In genomic region chr12:80936642-80937390, GRCh38 we compare ENCODE assay signal across 7 cellular contexts. TPM values are rescaled to one million over a fixed set of nuclear protein-coding genes. Genes with fewer than 3 reads are reported as not detected.
DNase-seq lines count a peak whose midpoint lies in the region; ATAC-seq, FAIRE-seq and TF ChIP-seq lines count a peak whose summit lies in the region.

No MANE protein-coding gene starts in this region.

- H3K9me3 Mint-ChIP-seq in activated T-helper 1 cell treated with anti-CD3 and anti-CD28 coated beads, Interleukin-12 subunit alpha, Interleukin-12 subunit beta, Interleukin-2, Interleukin-4 antibody, amounts not matched to agents 30 ng/mL and 10 ng/mL and 1 ng/mL, durations not matched to agents 14 hours and 24 hours and 36 hours: no peaks in the 10 kb centered on the region

- H3K27me3 ChIP-seq in HL-60 (ENCODE audit: insufficient read depth, poor library complexity, severe bottlenecking) (no peaks in the 10 kb centered on the region), heart right ventricle (peaks cover 0 to 18% (median 0%) of the 10 kb centered on the region in 7 donors), pancreas (peaks cover 0 to 8% (median 0%) of the 10 kb centered on the region in 4 donors)

- H3K36me3 Mint-ChIP-seq in activated T-helper 1 cell treated with anti-CD3 and anti-CD28 coated beads, Interleukin-12 subunit alpha, Interleukin-12 subunit beta, Interleukin-2, Interleukin-4 antibody, amounts not matched to agents 30 ng/mL and 10 ng/mL and 1 ng/mL, durations not matched to agents 14 hours and 24 hours and 36 hours (ENCODE audit: low read depth): no peaks in the 10 kb centered on the region

- H3K27ac ChIP-seq in HL-60 (replicated peaks) (peak overlapping the region; percentile 98), heart right ventricle (peak overlapping the region; percentile 79 to 96 (median 94)), pancreas (peak overlapping the region in 2 of 4 donors; percentile 63 to 64)

- peaks cover 32% of the 10 kb centered on the region for H3K27me3 Mint-ChIP-seq in activated T-helper 1 cell treated with anti-CD3 and anti-CD28 coated beads, Interleukin-12 subunit alpha, Interleukin-12 subunit beta, Interleukin-2, Interleukin-4 antibody, amounts not matched to agents 30 ng/mL and 10 ng/mL and 1 ng/mL, durations not matched to agents 14 hours and 24 hours and 36 hours (ENCODE audit: insufficient read depth)

- H3K4me3 ChIP-seq in GM12875 (ENCODE audit: low read depth, low read length) (peak overlapping the region; percentile 96), HL-60 (replicated peaks; ENCODE audit: insufficient read depth, low read length) (peak overlapping the region; percentile 84), heart right ventricle (peak overlapping the region; percentile 68 to 84 (median 77)), pancreas (peak overlapping the region; percentile 44 to 72 (median 54))

- DNase-seq in HL-60 (ENCODE audit: low read depth in 1 of 2, low spot score in 1 of 2) (peak in 1 of 2 experiments; percentile 38), heart right ventricle (peak; percentile 27 to 48), pancreas (peak; percentile 3 to 80 (median 30))
- no peak for DNase-seq in activated T-helper 1 cell treated with anti-CD3 and anti-CD28 coated beads, Interleukin-12 subunit alpha, Interleukin-12 subunit beta, Interleukin-2, Interleukin-4 antibody, amounts not matched to agents 30 ng/mL and 10 ng/mL and 1 ng/mL, durations not matched to agents 14 hours and 24 hours and 36 hours (ENCODE audit: low spot score)
- DNase-seq in stimulated activated CD8-positive, alpha-beta memory T cell treated with anti-CD3 and anti-CD28 coated beads, Interleukin-4, amount 100 ng/mL, for 48 hours: no peak

- peak overlapping the region; percentile 67 for H3K4me3 Mint-ChIP-seq in activated T-helper 1 cell treated with anti-CD3 and anti-CD28 coated beads, Interleukin-12 subunit alpha, Interleukin-12 subunit beta, Interleukin-2, Interleukin-4 antibody, amounts not matched to agents 30 ng/mL and 10 ng/mL and 1 ng/mL, durations not matched to agents 14 hours and 24 hours and 36 hours

- intact Hi-C loops in activated T-helper 1 cell treated with anti-CD3 and anti-CD28 coated beads, Interleukin-12 subunit alpha, Interleukin-12 subunit beta, Interleukin-2, Interleukin-4 antibody, amounts not matched to agents 30 ng/mL and 10 ng/mL and 1 ng/mL, durations not matched to agents 14 hours and 24 hours and 36 hours (cut with micrococcal nuclease): no loop called here
- intact Hi-C loops in heart right ventricle (cut with DNase I): loop anchor here in 6 of 10 donors (2.0 to 10.0 kb wide), 6 partner anchors 58 to 140 kb away; partner anchors contain the start of gene ACSS3 (in 1 of the 6)
- intact Hi-C loops in pancreas (cut with DNase I): no loop called here

- WGBS in heart right ventricle, 2 donors: 0 to 1% methylated on average over 67 of the region's 67 CpGs
- WGBS in pancreas, 2 donors: 0 to 1% methylated on average over 63 to 67 of the region's 67 CpGs

- ATAC-seq in GM21528 (IDR thresholded peaks at IDR 0.05; ENCODE audit: low FRiP score, unreplicated experiment) (peak; percentile 54), heart right ventricle (peak; percentile 64 to 94 (median 78)), pancreas (peak; percentile 66 to 82 (median 80))

- no peaks in the 10 kb centered on the region for H3K36me3 ChIP-seq in heart right ventricle
- no peaks in the 10 kb centered on the region for H3K36me3 ChIP-seq in pancreas

- FAIRE-seq in pancreas (lab: Jason Lieb, UNC): no peak

- TF ChIP-seq CTCF in GM12875 (IDR thresholded peaks at IDR 0.05; ENCODE audit: borderline replicate concordance, insufficient read depth, low read depth, low read length): 0 out of 2 replicates have a peak, but pooled peaks have one; percentile 11
- TF ChIP-seq CTCF in HL-60 (IDR thresholded peaks at IDR 0.05; ENCODE audit: insufficient read depth, low read length): no peak
- peak in 2 of 9 donors; percentile 7 to 14 for TF ChIP-seq CTCF in heart right ventricle (IDR thresholded peaks at IDR 0.05)
- no peak for TF ChIP-seq CTCF in pancreas (IDR thresholded peaks at IDR 0.05)

- H3K4me1 ChIP-seq in heart right ventricle (peaks cover 0 to 30% (median 13%) of the 10 kb centered on the region in 9 donors), pancreas (peaks cover 0 to 4% (median 0%) of the 10 kb centered on the region in 3 donors)

- H3K4me1 Mint-ChIP-seq in activated T-helper 1 cell treated with anti-CD3 and anti-CD28 coated beads, Interleukin-12 subunit alpha, Interleukin-12 subunit beta, Interleukin-2, Interleukin-4 antibody, amounts not matched to agents 30 ng/mL and 10 ng/mL and 1 ng/mL, durations not matched to agents 14 hours and 24 hours and 36 hours (ENCODE audit: low read depth): peaks cover 5% of the 10 kb centered on the region

- H3K9me3 ChIP-seq in heart right ventricle (no peaks in the 10 kb centered on the region), pancreas (no peaks in the 10 kb centered on the region)

- no peak overlapping the region for H3K27ac Mint-ChIP-seq in activated T-helper 1 cell treated with anti-CD3 and anti-CD28 coated beads, Interleukin-12 subunit alpha, Interleukin-12 subunit beta, Interleukin-2, Interleukin-4 antibody, amounts not matched to agents 30 ng/mL and 10 ng/mL and 1 ng/mL, durations not matched to agents 14 hours and 24 hours and 36 hours

RNA-seq across cellular contexts. Expression of gene LIN7A, which starts 0.9 kb away (rescaled TPM):
- total RNA-seq in activated T-helper 1 cell treated with anti-CD3 and anti-CD28 coated beads, Interleukin-12 subunit alpha, Interleukin-12 subunit beta, Interleukin-2, Interleukin-4 antibody, amounts not matched to agents 30 ng/mL and 10 ng/mL and 1 ng/mL, durations not matched to agents 14 hours and 24 hours and 36 hours: 1.5 and 2.1 TPM in 2 replicates
- total RNA-seq in heart right ventricle: 10 to 100 TPM in 6 of 10 donors, 1 to 10 TPM in 4; 7.8 to 15.3 (median 10.2) TPM
- polyA plus RNA-seq in heart right ventricle: 10 to 100 TPM in 1 of 2 donors, 1 to 10 TPM in 1; 6.2 to 11.0 TPM
- total RNA-seq in pancreas: 1 to 10 TPM in 1 of 6 donors, under 1 TPM in 5; 0.12 to 1.5 (median 0.64) TPM
- polyA plus RNA-seq in pancreas: under 1 TPM; 0.19 to 0.77 TPM

Comparison
In these comparisons a context has a peak if more than half of its experiments do, and no peak if none do; other contexts are left out.
1. DNase-seq: peak in heart right ventricle (2 of 2) and pancreas (6 of 6); none in activated T-helper 1 cell treated with anti-CD3 and anti-CD28 coated beads, Interleukin-12 subunit alpha, Interleukin-12 subunit beta, Interleukin-2, Interleukin-4 antibody, amounts not matched to agents 30 ng/mL and 10 ng/mL and 1 ng/mL, durations not matched to agents 14 hours and 24 hours and 36 hours (single experiment) and stimulated activated CD8-positive, alpha-beta memory T cell treated with anti-CD3 and anti-CD28 coated beads, Interleukin-4, amount 100 ng/mL, for 48 hours (single experiment).
2. intact Hi-C loops: an anchor here in heart right ventricle (2.0 to 10.0 kb wide); none called in activated T-helper 1 cell treated with anti-CD3 and anti-CD28 coated beads, Interleukin-12 subunit alpha, Interleukin-12 subunit beta, Interleukin-2, Interleukin-4 antibody, amounts not matched to agents 30 ng/mL and 10 ng/mL and 1 ng/mL, durations not matched to agents 14 hours and 24 hours and 36 hours and pancreas.
3. Peak in every context shown above with its lines, with median percentiles within 50 percentile points of each other: H3K4me3 ChIP-seq and ATAC-seq.